Comparison of ENCODE assay signal across 16 cellular contexts in genomic region chr6:42690872-42691271, GRCh38. TPM values are rescaled to one million over a fixed set of nuclear protein-coding genes. Genes with fewer than 3 reads are reported as not detected.
A peak's percentile ranks its signal among the peaks of the same experiment; 100 is the strongest.
DNase-seq lines count a peak whose midpoint lies in the region; ATAC-seq and TF ChIP-seq lines count a peak whose summit lies in the region.
"Had no signal": no experiment of that assay in that cellular context is flagged by ENCODE, and none has a peak within 500 bp of the region (broad histone marks: within the 10 kb centered on the region; RNA-seq: fewer than 3 reads in every experiment).

No MANE protein-coding gene starts in this region.

- no peak overlapping the region for H2BK5ac ChIP-seq in H9 (ENCODE audit: insufficient read length, low read length)

- no peak overlapping the region for H2BK20ac ChIP-seq in H9 (ENCODE audit: low read depth, low read length, poor library complexity, severe bottlenecking)

- no peak overlapping the region for H3K4me2 ChIP-seq in Karpas-422 (ENCODE audit: low read depth, low read length, poor library complexity, severe bottlenecking)
- no peak overlapping the region for H3K4me2 ChIP-seq in H9 (ENCODE audit: insufficient read depth, insufficient read length, low read length)

- TF ChIP-seq CTCF in brain (conservative IDR thresholded peaks at IDR 0.05) (no peak), progenitor cell of endocrine pancreas (IDR thresholded peaks at IDR 0.05; ENCODE audit: unreplicated experiment) (no peak), H9 (conservative IDR thresholded peaks at IDR 0.05) (no peak)

- no peak overlapping the region for H3K56ac ChIP-seq in H9 (ENCODE audit: insufficient read length, low read depth, low read length)

- H2BK12ac ChIP-seq in H9 (ENCODE audit: insufficient read length, low read depth, low read length), result no peak overlapping the region

- no peaks in the 10 kb centered on the region for H3K9me3 Mint-ChIP-seq in activated CD4-positive, alpha-beta T cell treated with anti-CD3 and anti-CD28 coated beads, Interleukin-2, amount 10 ng/mL, durations not matched to agents 24 days and 14 days
- H3K9me3 Mint-ChIP-seq in brain, result peaks cover 0 to 8% (median 0%) of the 10 kb centered on the region in 5 experiments
- no peaks in the 10 kb centered on the region for H3K9me3 Mint-ChIP-seq in progenitor cell of endocrine pancreas (ENCODE audit: low read depth)
- peaks cover 3 to 11% of the 10 kb centered on the region in 2 experiments; a peak in 3 of 5 replicates for H3K9me3 Mint-ChIP-seq in H9
- H3K9me3 Mint-ChIP-seq: type B pancreatic cell had no signal

- H3K14ac ChIP-seq in H9 (ENCODE audit: insufficient read depth, low read length), result no peak overlapping the region

- DNase-seq in activated CD4-positive, alpha-beta T cell treated with anti-CD3 and anti-CD28 coated beads, Interleukin-2, amount 10 ng/mL, durations not matched to agents 24 days and 14 days, result no peak
- no peak for DNase-seq in activated CD4-positive, alpha-beta T cell treated with anti-CD3 and anti-CD28 coated beads for 48 hours
- DNase-seq in Karpas-422 (peak; percentile 54), progenitor cell of endocrine pancreas (ENCODE audit: low spot score, unreplicated experiment) (no peak), H9 (no peak), NCI-H2107 treated with DMSO at 0.1 percent for 48 hours (lab: John Stamatoyannopoulos, UW; ENCODE audit: unreplicated experiment) (no peak)
- DNase-seq: brain microvascular endothelial cell, MM.1S, NCI-H2029 treated with DMSO at 0.1 percent for 48 hours, NCI-H510A treated with DMSO at 0.1 percent for 48 hours, SHP77 treated with DMSO at 0.1 percent for 48 hours had no signal

- H3K36me3 ChIP-seq in Karpas-422 (ENCODE audit: insufficient read depth, low read length), result peaks cover 46% of the 10 kb centered on the region

- H3K4ac ChIP-seq in H9 (ENCODE audit: low read depth, low read length), result no peak overlapping the region

- H3K4me1 Mint-ChIP-seq in activated CD4-positive, alpha-beta T cell treated with anti-CD3 and anti-CD28 coated beads, Interleukin-2, amount 10 ng/mL, durations not matched to agents 24 days and 14 days, result peaks cover 32% of the 10 kb centered on the region
- H3K4me1 Mint-ChIP-seq in brain, result no peaks in the 10 kb centered on the region
- H3K4me1 Mint-ChIP-seq in progenitor cell of endocrine pancreas (ENCODE audit: low read depth), result no peaks in the 10 kb centered on the region
- no peaks in the 10 kb centered on the region for H3K4me1 Mint-ChIP-seq in H9

- no peaks in the 10 kb centered on the region for H3K27me3 Mint-ChIP-seq in activated CD4-positive, alpha-beta T cell treated with anti-CD3 and anti-CD28 coated beads, Interleukin-2, amount 10 ng/mL, durations not matched to agents 24 days and 14 days
- H3K27me3 Mint-ChIP-seq in brain (peaks cover 3% of the 10 kb centered on the region), progenitor cell of endocrine pancreas (no peaks in the 10 kb centered on the region), H9 (ENCODE audit: low read depth) (no peaks in the 10 kb centered on the region)
- H3K27me3 Mint-ChIP-seq: type B pancreatic cell had no signal

- H3K79me1 ChIP-seq in H9 (ENCODE audit: insufficient read depth, low read depth, low read length, poor library complexity, severe bottlenecking), result no peaks in the 10 kb centered on the region

- no peak overlapping the region for H3T11ph ChIP-seq in H9 (ENCODE audit: low read length)

- intact Hi-C loops in activated CD4-positive, alpha-beta T cell treated with anti-CD3 and anti-CD28 coated beads, Interleukin-2, amount 10 ng/mL, durations not matched to agents 24 days and 14 days (cut with micrococcal nuclease), result no loop called here

- no peak overlapping the region for H4K91ac ChIP-seq in H9 (ENCODE audit: insufficient read length, low read depth, low read length)

- H2AK5ac ChIP-seq in H9 (ENCODE audit: insufficient read length, low read length), result no peak overlapping the region

- no peaks in the 10 kb centered on the region for H3K23me2 ChIP-seq in H9 (ENCODE audit: insufficient read length, low read depth, low read length, poor library complexity, severe bottlenecking)

- peaks cover 68% of the 10 kb centered on the region for H3K36me3 Mint-ChIP-seq in activated CD4-positive, alpha-beta T cell treated with anti-CD3 and anti-CD28 coated beads, Interleukin-2, amount 10 ng/mL, durations not matched to agents 24 days and 14 days (ENCODE audit: low read depth)
- H3K36me3 Mint-ChIP-seq in brain (peaks cover 63% of the 10 kb centered on the region), progenitor cell of endocrine pancreas (ENCODE audit: insufficient read depth) (peaks cover 36% of the 10 kb centered on the region), H9 (ENCODE audit: insufficient read depth in 1 of 3, low read depth in 3 of 3) (peaks cover 30 to 67% (median 52%) of the 10 kb centered on the region in 3 experiments)

- H3K4me1 ChIP-seq in Karpas-422 (ENCODE audit: low read length) (peaks cover 25% of the 10 kb centered on the region), H9 (ENCODE audit: insufficient read depth, low read length) (no peaks in the 10 kb centered on the region)

- H3K4me3 Mint-ChIP-seq in activated CD4-positive, alpha-beta T cell treated with anti-CD3 and anti-CD28 coated beads, Interleukin-2, amount 10 ng/mL, durations not matched to agents 24 days and 14 days, result no peak overlapping the region
- H3K4me3 Mint-ChIP-seq in brain, result no peak overlapping the region
- H3K4me3 Mint-ChIP-seq in progenitor cell of endocrine pancreas (ENCODE audit: low read depth), result no peak overlapping the region
- no peak overlapping the region for H3K4me3 Mint-ChIP-seq in H9
- H3K4me3 Mint-ChIP-seq: type B pancreatic cell had no signal

- no peaks in the 10 kb centered on the region for H3K79me2 ChIP-seq in Karpas-422 (ENCODE audit: low read length)
- no peaks in the 10 kb centered on the region for H3K79me2 ChIP-seq in H9 (ENCODE audit: insufficient read depth, low read length)

- no peak overlapping the region for H2BK120ac ChIP-seq in H9 (ENCODE audit: low read depth, low read length, poor library complexity, severe bottlenecking)

- H2BK15ac ChIP-seq in H9 (ENCODE audit: low read depth, low read length), result no peak overlapping the region

- no CpG with 5 or more reads among the region's 2 CpGs for WGBS in H9 (ENCODE audit: extremely low coverage, insufficient read length, low lambda C conversion rate)

- H3K27me3 ChIP-seq in Karpas-422 (ENCODE audit: low read length), result no peaks in the 10 kb centered on the region
- no peaks in the 10 kb centered on the region for H3K27me3 ChIP-seq in H9 (ENCODE audit: insufficient read depth, low read length)
- H3K27me3 ChIP-seq: brain microvascular endothelial cell had no signal

- H3K4me3 ChIP-seq in Karpas-422 (ENCODE audit: low read length), result no peak overlapping the region

- H4K20me1 ChIP-seq in Karpas-422 (ENCODE audit: insufficient read depth, low read depth, low read length), result no peaks in the 10 kb centered on the region
- no peaks in the 10 kb centered on the region for H4K20me1 ChIP-seq in H9 (ENCODE audit: control insufficient read depth, insufficient read depth, insufficient read length)

- H3K9me3 ChIP-seq in Karpas-422 (ENCODE audit: low read length) (no peaks in the 10 kb centered on the region), H9 (ENCODE audit: control insufficient read depth, low read depth, low read length) (no peaks in the 10 kb centered on the region)

- H3K9me2 ChIP-seq in Karpas-422 (replicated peaks; ENCODE audit: insufficient read depth, low read length), result no peaks in the 10 kb centered on the region

- no peak overlapping the region for H3K23ac ChIP-seq in H9 (ENCODE audit: insufficient read length, low read depth, low read length)

- no peak overlapping the region for H4K8ac ChIP-seq in H9 (replicated peaks; ENCODE audit: insufficient read length, low read depth, low read length)

- H3K27ac Mint-ChIP-seq in activated CD4-positive, alpha-beta T cell treated with anti-CD3 and anti-CD28 coated beads, Interleukin-2, amount 10 ng/mL, durations not matched to agents 24 days and 14 days, result peak overlapping the region; percentile 45
- H3K27ac Mint-ChIP-seq in brain (peak overlapping the region in 3 of 5 experiments; percentile 15 to 79 (median 26)), progenitor cell of endocrine pancreas (peak overlapping the region; percentile 6), H9 (0 out of 7 replicates have a peak overlapping the region, but pooled peaks of 1 of the 3 experiments have one; percentile 2)
- H3K27ac Mint-ChIP-seq: type B pancreatic cell had no signal

- no peak overlapping the region for H3K18ac ChIP-seq in H9 (ENCODE audit: insufficient read length, low read depth, low read length)

- H2AFZ ChIP-seq in Karpas-422 (ENCODE audit: low read length), result no peak overlapping the region
- no peak overlapping the region for H2AFZ ChIP-seq in H9 (ENCODE audit: low read length)

- H3K27ac ChIP-seq in Karpas-422 (ENCODE audit: low read length) (peak overlapping the region; percentile 26), H9 (ENCODE audit: insufficient read length, low read depth, low read length) (no peak overlapping the region)
- H3K27ac ChIP-seq: brain microvascular endothelial cell had no signal

- H3K9ac ChIP-seq in Karpas-422 (ENCODE audit: low read length), result no peak overlapping the region
- H3K9ac ChIP-seq in H9 (ENCODE audit: extremely low read depth, insufficient read length, low read length), result no peak overlapping the region

- no peak overlapping the region for H4K5ac ChIP-seq in H9 (ENCODE audit: insufficient read length, low read depth, low read length)

- no peak for ATAC-seq in GM21526 (IDR thresholded peaks at IDR 0.05; ENCODE audit: low FRiP score, unreplicated experiment)
- ATAC-seq: HepG2 had no signal

RNA-seq across cellular contexts. Expression of gene PRPH2, which starts 31.5 kb away (rescaled TPM):
- not detected in 2 replicates for total RNA-seq in activated CD4-positive, alpha-beta T cell treated with anti-CD3 and anti-CD28 coated beads, Interleukin-2, amount 10 ng/mL, durations not matched to agents 24 days and 14 days
- total RNA-seq in Karpas-422 (2014; rRNA removed; shearing (Covaris generic); ENCODE audit: low replicate concordance), result not detected in 2 replicates
- polyA plus RNA-seq in brain (ENCODE audit: insufficient read depth, low read depth, low replicate concordance), result 2.0 TPM
- 0.13 TPM in 1 of 2 replicates, not detected in the other for total RNA-seq in progenitor cell of endocrine pancreas
- total RNA-seq in H9 (2021), result 0.31 and 0.39 TPM in 2 replicates
- total RNA-seq: osteocyte had no signal

RNA-seq across cellular contexts. Expression of gene TBCC, which starts 55.0 kb away (rescaled TPM):
- total RNA-seq in activated CD4-positive, alpha-beta T cell treated with anti-CD3 and anti-CD28 coated beads, Interleukin-2, amount 10 ng/mL, durations not matched to agents 24 days and 14 days, result 18.4 TPM in 2 replicates
- 154 and 205 TPM in 2 replicates for total RNA-seq in Karpas-422 (2014; rRNA removed; shearing (Covaris generic); ENCODE audit: low replicate concordance)
- polyA plus RNA-seq in brain (ENCODE audit: insufficient read depth, low read depth, low replicate concordance), result 40.8 TPM
- total RNA-seq in progenitor cell of endocrine pancreas, result 26.8 and 28.4 TPM in 2 replicates
- total RNA-seq in H9 (2021), result 25.6 and 30.2 TPM in 2 replicates
